ENCODE assay signal across 11 cellular contexts in the genomic region with DNA sequence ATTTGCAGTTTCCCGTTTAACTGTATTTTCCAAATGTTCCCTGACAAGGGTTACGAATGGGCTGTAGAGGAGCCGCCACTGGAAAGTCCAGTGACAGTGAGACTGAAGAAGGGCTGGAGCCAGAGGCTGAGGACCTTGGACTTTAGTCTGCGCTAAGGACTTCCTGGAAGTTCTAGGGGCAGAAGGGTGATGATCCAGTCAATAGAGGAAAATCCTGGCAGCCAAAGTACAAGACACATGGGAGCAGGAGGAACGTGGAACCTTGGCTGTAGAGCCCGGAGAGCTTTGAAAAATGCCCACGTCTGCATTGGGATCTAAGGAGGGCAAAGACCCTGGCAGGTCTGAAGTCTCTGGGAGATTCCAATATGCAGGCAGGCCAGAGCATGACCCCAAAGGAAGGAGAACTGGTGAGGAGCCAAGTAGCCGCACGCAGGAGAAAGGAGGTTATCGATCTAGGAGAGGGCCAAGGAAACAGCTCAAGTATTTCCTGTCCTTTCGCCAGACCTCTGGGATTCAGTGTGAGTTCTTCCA. TPM values are rescaled to one million over a fixed set of nuclear protein-coding genes. Genes with fewer than 3 reads are reported as not detected.
A peak's percentile ranks its signal among the peaks of the same experiment; 100 is the strongest.
DNase-seq lines count a peak whose midpoint lies in the region; FAIRE-seq and TF ChIP-seq lines count a peak whose summit lies in the region.
"Had no signal": no experiment of that assay in that cellular context is flagged by ENCODE, and none has a peak within 500 bp of the region (broad histone marks: within the 10 kb centered on the region; RNA-seq: fewer than 3 reads in every experiment).

No MANE protein-coding gene starts in this region.

- H3K27ac ChIP-seq in adipose tissue (ENCODE audit: low read depth, low read length) (peak overlapping the region; percentile 29), kidney (ENCODE audit: low read depth in 2 of 2, low read length in 2 of 2) (peak overlapping the region; percentile 86 to 93), testis (peak overlapping the region; percentile 60 to 85)

- peak overlapping the region; percentile 71 for H3K4me3 Mint-ChIP-seq in activated T-cell treated with anti-CD3 and anti-CD28 coated beads, Interleukin-2, amount 50 U/mL, for 24 hours
- H3K4me3 Mint-ChIP-seq: H9 had no signal

- no peaks in the 10 kb centered on the region for H3K27me3 Mint-ChIP-seq in activated T-cell treated with anti-CD3 and anti-CD28 coated beads, Interleukin-2, amount 50 U/mL, for 24 hours

- H3K27me3 ChIP-seq in testis, result no peaks in the 10 kb centered on the region

- peaks cover 16% of the 10 kb centered on the region for H3K9me3 Mint-ChIP-seq in activated T-cell treated with anti-CD3 and anti-CD28 coated beads, Interleukin-2, amount 50 U/mL, for 24 hours
- H3K9me3 Mint-ChIP-seq: H9 had no signal

- H3K36me3 ChIP-seq in kidney (ENCODE audit: control insufficient read depth in 1 of 2, insufficient read depth in 2 of 2, low read length in 2 of 2) (peaks cover 0 to 3% of the 10 kb centered on the region in 2 donors), testis (ENCODE audit: low read depth, missing control alignments) (no peaks in the 10 kb centered on the region)

- CTCF ChIA-PET in HEK293T (lab: Yijun Ruan, JAX), result no interaction called here

- intact Hi-C loops in kidney (cut with DNase I) (no loop called here), testis (cut with DNase I; ENCODE audit: low total_unique reads) (loop anchor here (5.0 kb wide), 1 partner anchor 37 kb away; no protein-coding TSS in a partner anchor)

- H3K4me3 ChIP-seq in kidney (ENCODE audit: low read length in 2 of 2) (peak overlapping the region in 1 of 2 donors; percentile 7), testis (no peak overlapping the region)

- H3K9me3 ChIP-seq in kidney (ENCODE audit: control insufficient read depth in 1 of 2, low read length in 2 of 2), result no peaks in the 10 kb centered on the region
- no peaks in the 10 kb centered on the region for H3K9me3 ChIP-seq in testis

- no peak for FAIRE-seq in kidney (lab: Jason Lieb, UNC)

- peaks cover 98% of the 10 kb centered on the region for H3K4me1 Mint-ChIP-seq in activated T-cell treated with anti-CD3 and anti-CD28 coated beads, Interleukin-2, amount 50 U/mL, for 24 hours (ENCODE audit: low read depth)

- H3K9ac ChIP-seq in kidney (ENCODE audit: low read length in 2 of 2), result peak overlapping the region in 1 of 2 donors; percentile 20

- DNase-seq in activated T-cell treated with anti-CD3 and anti-CD28 coated beads, Interleukin-2, amount 50 U/mL, for 24 hours, result no peak
- no peak for DNase-seq in activated T-cell treated with anti-CD3 and anti-CD28 coated beads for 4 hours
- DNase-seq in kidney, result peak; percentile 71
- DNase-seq in testis, result no peak
- DNase-seq in activated CD4-positive, CD25-positive, alpha-beta regulatory T cell treated with anti-CD3 and anti-CD28 coated beads, Interleukin-2, amount 50 U/mL, for 72 hours, result no peak
- DNase-seq in HEK293T (ENCODE audit: extremely low spot score), result no peak
- no peak for DNase-seq in nucleus accumbens (lab: John Stamatoyannopoulos, UW)
- DNase-seq: amniotic stem cell; H9; stimulated activated naive CD4-positive, alpha-beta T cell had no signal

- POLR2A ChIA-PET in HEK293T (lab: Yijun Ruan, JAX), result no interaction called here

- no peak for TF ChIP-seq POLR2A in testis (IDR thresholded peaks at IDR 0.05)

- H3K27ac Mint-ChIP-seq in activated T-cell treated with anti-CD3 and anti-CD28 coated beads, Interleukin-2, amount 50 U/mL, for 24 hours, result peak overlapping the region; percentile 98
- H3K27ac Mint-ChIP-seq: H9 had no signal

- WGBS in adipose tissue, 3 donors, result 47 to 70% (median 49%) methylated on average over 11 of the region's 11 CpGs
- 38 to 59% methylated on average over 11 of the region's 11 CpGs for WGBS in testis, 2 donors

- TF ChIP-seq CTCF in kidney (IDR thresholded peaks at IDR 0.05; ENCODE audit: borderline replicate concordance, extremely low read depth, insufficient read depth), result no peak
- no peak for TF ChIP-seq CTCF in testis (IDR thresholded peaks at IDR 0.05)

- peaks cover 70% of the 10 kb centered on the region for H3K36me3 Mint-ChIP-seq in activated T-cell treated with anti-CD3 and anti-CD28 coated beads, Interleukin-2, amount 50 U/mL, for 24 hours (ENCODE audit: low read depth)

- H3K4me1 ChIP-seq in kidney (ENCODE audit: control insufficient read depth in 1 of 2, insufficient read depth in 1 of 2, low read depth in 1 of 2, low read length in 2 of 2) (peaks cover 44 to 62% of the 10 kb centered on the region in 2 donors), testis (peaks cover 35% of the 10 kb centered on the region)

TF ChIP-seq in HEK293T, 16 proteins besides CTCF, POLR2A, EP300 and RAD21:
- no peak for TF ChIP-seq HDGF (IDR thresholded peaks at IDR 0.05; ENCODE audit: borderline replicate concordance)
- TF ChIP-seq TARDBP (IDR thresholded peaks at IDR 0.05), result no peak
- TF ChIP-seq, protein P1, sequence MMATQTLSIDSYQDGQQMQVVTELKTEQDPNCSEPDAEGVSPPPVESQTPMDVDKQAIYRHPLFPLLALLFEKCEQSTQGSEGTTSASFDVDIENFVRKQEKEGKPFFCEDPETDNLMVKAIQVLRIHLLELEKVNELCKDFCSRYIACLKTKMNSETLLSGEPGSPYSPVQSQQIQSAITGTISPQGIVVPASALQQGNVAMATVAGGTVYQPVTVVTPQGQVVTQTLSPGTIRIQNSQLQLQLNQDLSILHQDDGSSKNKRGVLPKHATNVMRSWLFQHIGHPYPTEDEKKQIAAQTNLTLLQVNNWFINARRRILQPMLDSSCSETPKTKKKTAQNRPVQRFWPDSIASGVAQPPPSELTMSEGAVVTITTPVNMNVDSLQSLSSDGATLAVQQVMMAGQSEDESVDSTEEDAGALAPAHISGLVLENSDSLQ (IDR thresholded peaks at IDR 0.05), result no peak
- no peak for TF ChIP-seq SUZ12 (IDR thresholded peaks at IDR 0.05)
- TF ChIP-seq ZNF384 (IDR thresholded peaks at IDR 0.05), result no peak
- TF ChIP-seq LEF1 (IDR thresholded peaks at IDR 0.05; ENCODE audit: borderline replicate concordance), result no peak
- TF ChIP-seq ARNT (IDR thresholded peaks at IDR 0.05), result no peak
- TF ChIP-seq FOXM1 (IDR thresholded peaks at IDR 0.05; ENCODE audit: borderline replicate concordance), result no peak
- TF ChIP-seq SP1 (IDR thresholded peaks at IDR 0.05), result no peak
- no peak for TF ChIP-seq CTBP1 (IDR thresholded peaks at IDR 0.05; ENCODE audit: borderline replicate concordance)
- no peak for TF ChIP-seq ELF4 (IDR thresholded peaks at IDR 0.05)
- no peak for TF ChIP-seq L3MBTL2 (conservative IDR thresholded peaks at IDR 0.05)
- no peak for TF ChIP-seq BHLHE40 (IDR thresholded peaks at IDR 0.05; ENCODE audit: borderline replicate concordance)
- TF ChIP-seq FOXA1 (IDR thresholded peaks at IDR 0.05), result no peak
- no peak for TF ChIP-seq NFRKB (IDR thresholded peaks at IDR 0.05)
- no peak for TF ChIP-seq FOXK2 (IDR thresholded peaks at IDR 0.05)

RNA-seq across cellular contexts. Expression of a gene that starts 28.5 kb away (rescaled TPM):
- polyA plus RNA-seq in adipose tissue, result 10 to 100 TPM in 1 of 3 donors, 1 to 10 TPM in 2; 6.6 to 14.6 (median 8.5) TPM
- total RNA-seq in kidney, result 61.2 TPM
- polyA plus RNA-seq in kidney (ENCODE audit: insufficient read depth, low read depth, low replicate concordance), result 15.1 TPM
- 10 to 100 TPM; 15.4 to 20.3 TPM for total RNA-seq in testis
- polyA plus RNA-seq in testis (ENCODE audit: insufficient read depth, low read depth, low replicate concordance), result 16.7 TPM

Comparison
In these comparisons a context has a peak if more than half of its experiments do, and no peak if none do; other contexts are left out.
1. H3K27ac ChIP-seq: peak in every context shown above with its lines; median percentile 90 in kidney; 72 in testis; 29 in adipose tissue.